8 cellular contexts compared by ENCODE assay signal in the genomic region with DNA sequence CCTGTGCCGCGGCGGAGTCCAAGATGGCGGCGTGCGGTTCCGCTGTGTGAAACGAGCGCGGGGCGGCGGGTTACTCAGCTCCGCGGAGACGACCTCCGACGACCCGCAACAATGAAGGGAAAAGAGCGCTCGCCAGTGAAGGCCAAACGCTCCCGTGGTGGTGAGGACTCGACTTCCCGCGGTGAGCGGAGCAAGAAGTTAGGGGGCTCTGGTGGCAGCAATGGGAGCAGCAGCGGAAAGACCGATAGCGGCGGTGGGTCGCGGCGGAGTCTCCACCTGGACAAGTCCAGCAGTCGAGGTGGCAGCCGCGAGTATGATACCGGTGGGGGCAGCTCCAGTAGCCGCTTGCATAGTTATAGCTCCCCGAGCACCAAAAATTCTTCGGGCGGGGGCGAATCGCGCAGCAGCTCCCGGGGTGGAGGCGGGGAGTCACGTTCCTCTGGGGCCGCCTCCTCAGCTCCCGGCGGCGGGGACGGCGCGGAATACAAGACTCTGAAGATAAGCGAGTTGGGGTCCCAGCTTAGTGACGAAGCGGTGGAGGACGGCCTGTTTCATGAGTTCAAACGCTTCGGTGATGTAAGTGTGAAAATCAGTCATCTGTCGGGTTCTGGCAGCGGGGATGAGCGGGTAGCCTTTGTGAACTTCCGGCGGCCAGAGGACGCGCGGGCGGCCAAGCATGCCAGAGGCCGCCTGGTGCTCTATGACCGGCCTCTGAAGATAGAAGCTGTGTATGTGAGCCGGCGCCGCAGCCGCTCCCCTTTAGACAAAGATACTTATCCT. TPM values are rescaled to one million over a fixed set of nuclear protein-coding genes. Genes with fewer than 3 reads are reported as not detected.
A peak's percentile ranks its signal among the peaks of the same experiment; 100 is the strongest.
DNase-seq lines count a peak whose midpoint lies in the region; ATAC-seq and TF ChIP-seq lines count a peak whose summit lies in the region.

No MANE protein-coding gene starts in this region.

- H3K4me3 ChIP-seq in ACC112 (ENCODE audit: low read depth, low read length), result peak overlapping the region; percentile 84
- H3K4me3 ChIP-seq in esophagus squamous epithelium, result peak overlapping the region; percentile 83 to 90 (median 88)
- peak overlapping the region; percentile 82 to 96 for H3K4me3 ChIP-seq in testis

- intact Hi-C loops in esophagus squamous epithelium (cut with DNase I) (loop anchor here (5.0 kb wide), 1 partner anchor 68 kb away; the partner anchor contains the start of gene LAMTOR5), testis (cut with DNase I; ENCODE audit: low total_unique reads) (loop anchor here (10.0 kb wide), 1 partner anchor 65 kb away; the partner anchor contains the start of gene LAMTOR5)

- peaks cover 35% of the 10 kb centered on the region for H3K36me3 ChIP-seq in ACC112 (ENCODE audit: insufficient read depth, low read length)
- H3K36me3 ChIP-seq in esophagus squamous epithelium, result peaks cover 0 to 16% (median 0%) of the 10 kb centered on the region in 3 donors
- no peaks in the 10 kb centered on the region for H3K36me3 ChIP-seq in testis (ENCODE audit: low read depth, missing control alignments)

- peak; percentile 47 for DNase-seq in NCI-H1105 treated with DMSO at 0.1 percent for 48 hours (lab: John Stamatoyannopoulos, UW)
- DNase-seq in activated CD8-positive, alpha-beta memory T cell treated with anti-CD3 and anti-CD28 coated beads for 48 hours (ENCODE audit: low read depth in 2 of 3, low spot score in 2 of 3), result peak in 2 of 3 experiments; percentile 29 to 41
- DNase-seq in esophagus squamous epithelium (lab: John Stamatoyannopoulos, UW), result no peak
- DNase-seq in nephron progenitor cell, result peak; percentile 63
- peak; percentile 72 for DNase-seq in testis

- no peak overlapping the region for H3K4me3 Mint-ChIP-seq in nephron progenitor cell

- 0% methylated on average over 10 to 32 of the region's 75 CpGs for WGBS in esophagus squamous epithelium, 2 donors
- WGBS in testis, 2 donors, result 0 to 1% methylated on average over 42 to 75 of the region's 75 CpGs

- H3K79me2 ChIP-seq in ACC112 (ENCODE audit: control insufficient read depth, insufficient read depth, low read length, unreplicated experiment), result peaks cover 52% of the 10 kb centered on the region

- no peak overlapping the region for H3K27ac Mint-ChIP-seq in nephron progenitor cell

- peaks cover 44% of the 10 kb centered on the region for H3K36me3 Mint-ChIP-seq in nephron progenitor cell (ENCODE audit: low read depth)

- peak overlapping the region; percentile 18 for H2AFZ ChIP-seq in ACC112 (ENCODE audit: low read length, unreplicated experiment)

- peaks cover 6% of the 10 kb centered on the region for H3K9me3 Mint-ChIP-seq in nephron progenitor cell

- H3K4me1 Mint-ChIP-seq in nephron progenitor cell, result peaks cover 68% of the 10 kb centered on the region

- H3K27me3 ChIP-seq in ACC112 (ENCODE audit: insufficient read depth, low read length) (no peaks in the 10 kb centered on the region), esophagus squamous epithelium (no peaks in the 10 kb centered on the region), testis (no peaks in the 10 kb centered on the region)

- H3K27ac ChIP-seq in ACC112 (ENCODE audit: low read depth, low read length) (peak overlapping the region; percentile 99), esophagus squamous epithelium (peak overlapping the region; percentile 88 to 98 (median 94)), testis (peak overlapping the region; percentile 90 to 98)

- peaks cover 39% of the 10 kb centered on the region for H3K4me1 ChIP-seq in ACC112 (ENCODE audit: control insufficient read depth, insufficient read depth, low read length, unreplicated experiment)
- peaks cover 27 to 64% (median 45%) of the 10 kb centered on the region in 3 donors for H3K4me1 ChIP-seq in esophagus squamous epithelium
- H3K4me1 ChIP-seq in testis, result peaks cover 34% of the 10 kb centered on the region

- H3K9me3 ChIP-seq in esophagus squamous epithelium (no peaks in the 10 kb centered on the region), testis (no peaks in the 10 kb centered on the region)

- TF ChIP-seq POLR2A in GM18526 (IDR thresholded peaks at IDR 0.05; ENCODE audit: extremely low read depth, insufficient read length) (peak; percentile 91), esophagus squamous epithelium (IDR thresholded peaks at IDR 0.05) (peak in 2 of 4 donors; percentile 67 to 92), testis (IDR thresholded peaks at IDR 0.05) (peak; percentile 65)

- no peaks in the 10 kb centered on the region for H3K27me3 Mint-ChIP-seq in nephron progenitor cell (ENCODE audit: low read depth, poor library complexity)

- ATAC-seq in GM21529 (IDR thresholded peaks at IDR 0.05; ENCODE audit: unreplicated experiment), result no peak

- peak in 5 of 6 experiments; percentile 17 to 71 (median 54) for TF ChIP-seq CTCF in esophagus squamous epithelium (IDR thresholded peaks at IDR 0.05)
- peak; percentile 20 for TF ChIP-seq CTCF in nephron progenitor cell (IDR thresholded peaks at IDR 0.05)
- TF ChIP-seq CTCF in testis (IDR thresholded peaks at IDR 0.05), result peak in 1 of 3 experiments; percentile 31

RNA-seq across cellular contexts. Expression of gene RBM15, which starts 0.4 kb away (rescaled TPM):
- 10 to 100 TPM; 10.5 to 39.5 (median 23.0) TPM for total RNA-seq in esophagus squamous epithelium
- 10 to 100 TPM; 72.8 to 80.2 TPM for total RNA-seq in testis
- 22.2 TPM for polyA plus RNA-seq in testis (ENCODE audit: insufficient read depth, low read depth, low replicate concordance)

RNA-seq across cellular contexts. Expression of gene SLC16A4, which starts 51.2 kb away (rescaled TPM):
- 1 to 10 TPM in 2 of 4 donors, under 1 TPM in 1, not detected in 1; 0.88 to 4.5 (median 4.2) TPM for total RNA-seq in esophagus squamous epithelium
- 1 to 10 TPM; 5.8 to 8.2 TPM for total RNA-seq in testis
- polyA plus RNA-seq in testis (ENCODE audit: insufficient read depth, low read depth, low replicate concordance), result 17.4 TPM
